In genomic region chr11:132601863-132602262, GRCh38 we compare ENCODE assay signal across 15 cellular contexts.
DNase-seq lines count a peak whose midpoint lies in the region; ATAC-seq lines count a peak whose summit lies in the region.
"Had no signal": no experiment of that assay in that cellular context is flagged by ENCODE, and none has a peak within 500 bp of the region (broad histone marks: within the 10 kb centered on the region; RNA-seq: fewer than 3 reads in every experiment).

No MANE protein-coding gene starts in this region.

- H3K27ac Mint-ChIP-seq in T-cell: no peak overlapping the region

- H3K9me3 Mint-ChIP-seq in T-cell: peaks cover 0 to 13% (median 3%) of the 10 kb centered on the region in 3 donors

- H3K4me1 Mint-ChIP-seq in T-cell: no peaks in the 10 kb centered on the region

- no peaks in the 10 kb centered on the region for H3K27me3 Mint-ChIP-seq in T-cell

- H3K36me3 Mint-ChIP-seq in T-cell: no peaks in the 10 kb centered on the region

- POLR2A ChIA-PET in T-cell (lab: Charles Lee): no interaction called here

- H3K4me3 Mint-ChIP-seq in T-cell: no peak overlapping the region

- DNase-seq in ELR (ENCODE audit: low read depth) (peak; percentile 77), SK-MEL-5 (ENCODE audit: low read depth, low spot score) (peak; percentile 17), foreskin melanocyte (peak; percentile 80), putamen (ENCODE audit: low spot score) (peak; percentile 34), NCI-H187 treated with DMSO at 0.1 percent for 48 hours (lab: John Stamatoyannopoulos, UW) (no peak), T-cell (no peak), HT-29 (ENCODE audit: low spot score) (no peak)
- DNase-seq: ACHN, AML-193, Caco-2, DMS153, NCI-H2029 treated with DMSO at 0.1 percent for 48 hours, NCI-H2171 treated with DMSO at 0.1 percent for 48 hours, NCI-H446 treated with DMSO at 0.1 percent for 48 hours, OCI-M1 had no signal

- in situ Hi-C loops in SK-MEL-5 (cut with HindIII; ENCODE audit: low pct_unique_long_range_greater_than_20kb, low sequenced_read_pairs): no loop called here

- CTCF ChIA-PET in T-cell (lab: Charles Lee): no interaction called here

- ATAC-seq in T-cell (replicated peaks in 1 of 4): no peak

Comparison
In these comparisons a context has a peak if more than half of its experiments do, and no peak if none do; other contexts are left out.
1. DNase-seq: peak in ELR (single experiment), SK-MEL-5 (single experiment), foreskin melanocyte (single experiment) and putamen (single experiment); none in NCI-H187 treated with DMSO at 0.1 percent for 48 hours (single experiment), T-cell (0 of 34) and HT-29 (single experiment).